ENCODE assay signal across 16 cellular contexts in genomic region chr15:67179411-67179995, GRCh38.
DNase-seq lines count a peak whose midpoint lies in the region; ATAC-seq, FAIRE-seq and TF ChIP-seq lines count a peak whose summit lies in the region.
"Had no signal": no experiment of that assay in that cellular context is flagged by ENCODE, and none has a peak within 500 bp of the region (broad histone marks: within the 10 kb centered on the region; RNA-seq: fewer than 3 reads in every experiment).

No MANE protein-coding gene starts in this region.

- TF ChIP-seq POLR2A in A549 (IDR thresholded peaks at IDR 0.05; ENCODE audit: low read length) = no peak

- intact Hi-C loops in CD4-positive, alpha-beta T cell (cut with DNase I, micrococcal nuclease) = no loop called here

- no peak for ATAC-seq in A549
- ATAC-seq in CD4-positive, alpha-beta T cell (ENCODE audit: poor library complexity) = no peak
- no peak for ATAC-seq in activated T-helper 17 cell treated with anti-CD3 and anti-CD28 coated beads, Interleukin-2, amount 50 U/mL, for 72 hours (replicated peaks)
- no peak for ATAC-seq in naive B cell (ENCODE audit: low read depth in 2 of 2)

- H3K9me3 ChIP-seq in A549 = no peaks in the 10 kb centered on the region
- no peaks in the 10 kb centered on the region for H3K9me3 ChIP-seq in CD4-positive, alpha-beta T cell (ENCODE audit: control insufficient read depth, low read length)
- H3K9me3 ChIP-seq: thyroid gland had no signal

- POLR2A ChIA-PET in A549 (lab: Yijun Ruan, JAX) = interaction anchor here (1.2 to 2.2 kb wide), 2 partner anchors 74 to 114 kb away, joined by 4 to 6 read pairs; partner anchors contain the start of gene SMAD3
- POLR2A ChIA-PET in CD4-positive, alpha-beta T cell (lab: Charles Lee) = no interaction called here

- H3K27ac ChIP-seq in A549 = peak overlapping the region; percentile 13 to 84; a peak in 4 of 6 replicates
- H3K27ac ChIP-seq in CD4-positive, alpha-beta T cell (ENCODE audit: low read depth, low read length) = no peak overlapping the region
- H3K27ac ChIP-seq: parathyroid adenoma had no signal

- no peak for TF ChIP-seq EP300 in A549 (IDR thresholded peaks at IDR 0.05)

- H3K27ac Mint-ChIP-seq in CD4-positive, alpha-beta T cell = peak overlapping the region; percentile 61
- peak overlapping the region; percentile 79 for H3K27ac Mint-ChIP-seq in activated T-helper 17 cell treated with anti-CD3 and anti-CD28 coated beads, Interleukin-2, amount 50 U/mL, for 72 hours
- peak overlapping the region; percentile 67 to 97 (median 78) for H3K27ac Mint-ChIP-seq in naive B cell

- no peaks in the 10 kb centered on the region for H3K27me3 ChIP-seq in CD4-positive, alpha-beta T cell (ENCODE audit: control insufficient read depth, insufficient read depth, low read length)
- H3K27me3 ChIP-seq: thyroid gland had no signal

- DNase-seq in A549 (ENCODE audit: low read depth in 1 of 2, low spot score in 1 of 2) (no peak), naive B cell (no peak), SKM-1 treated with dmso at 0.1 percent for 144 hours (lab: John Stamatoyannopoulos, UW; ENCODE audit: unreplicated experiment) (no peak), NCI-H774 (lab: John Stamatoyannopoulos, UW) (no peak), NCI-H2196 treated with DMSO at 0.1 percent for 48 hours (lab: John Stamatoyannopoulos, UW; ENCODE audit: unreplicated experiment) (no peak)
- DNase-seq in CD4-positive, alpha-beta T cell = no peak
- DNase-seq: activated CD4-positive, alpha-beta T cell treated with anti-CD3 and anti-CD28 coated beads for 1 hour; CD4-positive, alpha-beta memory T cell; effector memory CD4-positive, alpha-beta T cell; NCI-H2171; thyroid gland had no signal

- no peak for TF ChIP-seq RAD21 in A549 (conservative IDR thresholded peaks at IDR 0.05 in 1 of 2, IDR thresholded peaks at IDR 0.05 in 1 of 2)

- H3K4me3 ChIP-seq in A549 = no peak overlapping the region
- H3K4me3 ChIP-seq: thyroid gland had no signal

- H3K4me1 ChIP-seq in A549 = peaks cover 75% of the 10 kb centered on the region
- H3K4me1 ChIP-seq: parathyroid adenoma had no signal

- CTCF ChIA-PET in A549 (lab: Yijun Ruan, JAX) = interaction anchor here (0.9 to 3.3 kb wide), 5 partner anchors 18 to 233 kb away, joined by 3 to 14 read pairs (median 4); no protein-coding TSS in a partner anchor
- CTCF ChIA-PET in CD4-positive, alpha-beta T cell (lab: Charles Lee) = no interaction called here

- H3K4me1 Mint-ChIP-seq in CD4-positive, alpha-beta T cell (ENCODE audit: low read depth) = peaks cover 24% of the 10 kb centered on the region
- H3K4me1 Mint-ChIP-seq in activated T-helper 17 cell treated with anti-CD3 and anti-CD28 coated beads, Interleukin-2, amount 50 U/mL, for 72 hours = peaks cover 30% of the 10 kb centered on the region
- H3K4me1 Mint-ChIP-seq in naive B cell = peaks cover 23 to 39% (median 35%) of the 10 kb centered on the region in 3 donors

- H3K27me3 Mint-ChIP-seq in CD4-positive, alpha-beta T cell = no peaks in the 10 kb centered on the region
- no peaks in the 10 kb centered on the region for H3K27me3 Mint-ChIP-seq in activated T-helper 17 cell treated with anti-CD3 and anti-CD28 coated beads, Interleukin-2, amount 50 U/mL, for 72 hours
- no peaks in the 10 kb centered on the region for H3K27me3 Mint-ChIP-seq in naive B cell
- H3K27me3 Mint-ChIP-seq: brain; CD4-positive, alpha-beta memory T cell had no signal

- H3K36me3 Mint-ChIP-seq in CD4-positive, alpha-beta T cell (ENCODE audit: low read depth) = peaks cover 66% of the 10 kb centered on the region
- peaks cover 84% of the 10 kb centered on the region for H3K36me3 Mint-ChIP-seq in activated T-helper 17 cell treated with anti-CD3 and anti-CD28 coated beads, Interleukin-2, amount 50 U/mL, for 72 hours (ENCODE audit: low read depth)
- peaks cover 14 to 20% of the 10 kb centered on the region in 2 donors for H3K36me3 Mint-ChIP-seq in naive B cell

- TF ChIP-seq CTCF in A549 (IDR thresholded peaks at IDR 0.05) = no peak
- TF ChIP-seq CTCF in CD4-positive, alpha-beta T cell (IDR thresholded peaks at IDR 0.05) = no peak

- no peaks in the 10 kb centered on the region for H3K9me3 Mint-ChIP-seq in CD4-positive, alpha-beta T cell
- no peaks in the 10 kb centered on the region for H3K9me3 Mint-ChIP-seq in activated T-helper 17 cell treated with anti-CD3 and anti-CD28 coated beads, Interleukin-2, amount 50 U/mL, for 72 hours
- no peaks in the 10 kb centered on the region for H3K9me3 Mint-ChIP-seq in naive B cell
- H3K9me3 Mint-ChIP-seq: brain had no signal

- no peak overlapping the region for H3K4me3 Mint-ChIP-seq in CD4-positive, alpha-beta T cell
- H3K4me3 Mint-ChIP-seq in activated T-helper 17 cell treated with anti-CD3 and anti-CD28 coated beads, Interleukin-2, amount 50 U/mL, for 72 hours = no peak overlapping the region
- H3K4me3 Mint-ChIP-seq in naive B cell = no peak overlapping the region
- H3K4me3 Mint-ChIP-seq: brain; CD4-positive, alpha-beta memory T cell had no signal

- FAIRE-seq in A549 (lab: Jason Lieb, UNC) = no peak
- FAIRE-seq: G401.6, islet of Langerhans had no signal

- WGBS in A549 (ENCODE audit: missing lambda C conversion rate) = 87% methylated on average over 9 of the region's 9 CpGs

- H3K4me2 ChIP-seq in A549 = no peak overlapping the region

TF ChIP-seq in A549, 52 proteins besides CTCF, POLR2A, EP300 and RAD21:
- TF ChIP-seq GATA3 (IDR thresholded peaks at IDR 0.05; ENCODE audit: borderline replicate concordance) = no peak
- TF ChIP-seq HOXA7 (CRISPR knock-in tag; IDR thresholded peaks at IDR 0.05) = no peak
- no peak for TF ChIP-seq MAX (IDR thresholded peaks at IDR 0.05)
- no peak for TF ChIP-seq HMGXB4 (CRISPR knock-in tag; IDR thresholded peaks at IDR 0.05; ENCODE audit: borderline replicate concordance)
- no peak for TF ChIP-seq MAFK (IDR thresholded peaks at IDR 0.05; ENCODE audit: partially characterized antibody)
- TF ChIP-seq ATOH8 (CRISPR knock-in tag; IDR thresholded peaks at IDR 0.05; ENCODE audit: low read depth) = no peak
- no peak for TF ChIP-seq KDM5A (IDR thresholded peaks at IDR 0.05)
- TF ChIP-seq USF2 (IDR thresholded peaks at IDR 0.05) = no peak
- TF ChIP-seq MAZ (IDR thresholded peaks at IDR 0.05; ENCODE audit: borderline replicate concordance, low read depth, low read length) = no peak
- no peak for TF ChIP-seq CBX2 (IDR thresholded peaks at IDR 0.05; ENCODE audit: borderline replicate concordance, low read depth)
- no peak for TF ChIP-seq KDM1A (IDR thresholded peaks at IDR 0.05; ENCODE audit: low read depth)
- TF ChIP-seq TP53 (CRISPR knock-in tag; IDR thresholded peaks at IDR 0.05) = no peak
- TF ChIP-seq CBX8 (IDR thresholded peaks at IDR 0.05) = no peak
- TF ChIP-seq SREBF2 (IDR thresholded peaks at IDR 0.05) = no peak
